In genomic region chr11:5161045-5161444, GRCh38 we compare ENCODE assay signal across 16 cellular contexts. TPM values are rescaled to one million over a fixed set of nuclear protein-coding genes. Genes with fewer than 3 reads are reported as not detected.
"Had no signal": no experiment of that assay in that cellular context is flagged by ENCODE, and none has a peak within 500 bp of the region (broad histone marks: within the 10 kb centered on the region; RNA-seq: fewer than 3 reads in every experiment).

No MANE protein-coding gene starts in this region.

RNA-seq across cellular contexts. Expression of gene OR52A1, which starts 6.5 kb away (rescaled TPM):
- total RNA-seq: stomach, subcutaneous adipose tissue, suprapubic skin, temporal lobe, thoracic aorta, thyroid gland, tibial nerve, transverse colon, upper lobe of left lung, upper lobe of right lung, ureter, urinary bladder, uterus, vagina had no signal
- polyA plus RNA-seq: stomach, thymus, urinary bladder had no signal

RNA-seq across cellular contexts. Expression of gene OR52A5, which starts 22.9 kb away (rescaled TPM):
- total RNA-seq: subcutaneous adipose tissue, suprapubic skin, temporal lobe, thoracic aorta, thyroid gland, tibial nerve, transverse colon, upper lobe of left lung, upper lobe of right lung, ureter, urinary bladder, uterus, vagina had no signal
- polyA plus RNA-seq: stomach, thymus, urinary bladder had no signal

RNA-seq across cellular contexts. Expression of gene OR51V1, which starts 39.4 kb away (rescaled TPM):
- total RNA-seq: stomach, subcutaneous adipose tissue, suprapubic skin, temporal lobe, testis, thoracic aorta, thyroid gland, tibial nerve, transverse colon, upper lobe of left lung, upper lobe of right lung, ureter, urinary bladder, uterus, vagina had no signal
- polyA plus RNA-seq: stomach, thymus, urinary bladder had no signal
